In genomic region chr14:30085943-30086342, GRCh38 we compare ENCODE assay signal across 28 cellular contexts.
"Had no signal": no experiment of that assay in that cellular context is flagged by ENCODE, and none has a peak within 500 bp of the region (broad histone marks: within the 10 kb centered on the region; RNA-seq: fewer than 3 reads in every experiment).

No MANE protein-coding gene starts in this region.

- H3K27me3 Mint-ChIP-seq: naive thymus-derived CD8-positive, alpha-beta T cell; stimulated activated memory B cell treated with anti-CD40 and anti-IgM and Interleukin-4, amounts not matched to agents 10 μg/mL and 1 μg/mL and 100 μg/mL, for 72 hours; stimulated activated naive CD8-positive, alpha-beta T cell treated with anti-CD3 and anti-CD28 coated beads, Interleukin-15, amount 100 ng/mL, for 72 hours had no signal

- H3K27ac ChIP-seq: lower lobe of right lung, pancreas, prostate gland, right lobe of liver, testis, thyroid gland, transverse colon, upper lobe of left lung had no signal

- ATAC-seq: lower lobe of right lung; naive thymus-derived CD8-positive, alpha-beta T cell; pancreas; right lobe of liver; stimulated activated memory B cell treated with anti-CD40 and anti-IgM and Interleukin-4, amounts not matched to agents 10 μg/mL and 1 μg/mL and 100 μg/mL, for 72 hours; stimulated activated naive CD8-positive, alpha-beta T cell treated with anti-CD3 and anti-CD28 coated beads, Interleukin-15, amount 100 ng/mL, for 72 hours had no signal

- H3K4me3 ChIP-seq: lower lobe of right lung, pancreas, prostate gland, right lobe of liver, smooth muscle cell, testis, thyroid gland, transverse colon, upper lobe of left lung had no signal

- H3K27ac Mint-ChIP-seq: immature natural killer cell; naive thymus-derived CD8-positive, alpha-beta T cell; nephron; stimulated activated memory B cell treated with anti-CD40 and anti-IgM and Interleukin-4, amounts not matched to agents 10 μg/mL and 1 μg/mL and 100 μg/mL, for 72 hours; stimulated activated naive CD8-positive, alpha-beta T cell treated with anti-CD3 and anti-CD28 coated beads, Interleukin-15, amount 100 ng/mL, for 72 hours had no signal

- FAIRE-seq: islet of Langerhans, kidney, pancreas, urothelium cell line had no signal

- H3K36me3 ChIP-seq: lower lobe of right lung, pancreas, prostate gland, right lobe of liver, thyroid gland, transverse colon, upper lobe of left lung had no signal

- H3K4me1 ChIP-seq: lower lobe of right lung, pancreas, prostate gland, right lobe of liver, testis, thyroid gland, transverse colon, upper lobe of left lung had no signal

- H3K9me3 ChIP-seq: pancreas, prostate gland, right lobe of liver, testis, thyroid gland had no signal

- H3K27me3 ChIP-seq: pancreas, right lobe of liver, testis, thyroid gland, transverse colon, upper lobe of left lung had no signal

- DNase-seq: hypothalamus; immature natural killer cell; kidney; lower lobe of right lung; mammary epithelial cell; mesenchymal stem cell; naive thymus-derived CD8-positive, alpha-beta T cell; nucleus accumbens; retina; right lobe of liver; stimulated activated CD4-positive, alpha-beta T cell treated with anti-CD3 and anti-CD28 coated beads, Interleukin-1b, Interleukin-23, amount 100 ng/mL, for 48 hours; stimulated activated CD4-positive, alpha-beta T cell treated with anti-CD3 and anti-CD28 coated beads, Interleukin-2, amount 100 ng/mL, for 48 hours; stimulated activated CD4-positive, alpha-beta T cell treated with anti-CD3 and anti-CD28 coated beads, Interleukin-4, amount 100 ng/mL, for 4 hours; stimulated activated CD8-positive, alpha-beta memory T cell treated with anti-CD3 and anti-CD28 coated beads, Interleukin-4, amount 100 ng/mL, for 48 hours; stimulated activated naive CD4-positive, alpha-beta T cell treated with Interleukin-2 at 50 U/mL for 16 hours; stimulated activated naive CD8-positive, alpha-beta T cell treated with anti-CD3 and anti-CD28 coated beads, Interleukin-15, amount 100 ng/mL, for 72 hours; testis; thyroid gland; transverse colon; upper lobe of left lung had no signal

- H3K36me3 Mint-ChIP-seq: immature natural killer cell; stimulated activated memory B cell treated with anti-CD40 and anti-IgM and Interleukin-4, amounts not matched to agents 10 μg/mL and 1 μg/mL and 100 μg/mL, for 72 hours had no signal

- H3K4me1 Mint-ChIP-seq: immature natural killer cell; naive thymus-derived CD8-positive, alpha-beta T cell; nephron; stimulated activated memory B cell treated with anti-CD40 and anti-IgM and Interleukin-4, amounts not matched to agents 10 μg/mL and 1 μg/mL and 100 μg/mL, for 72 hours; stimulated activated naive CD8-positive, alpha-beta T cell treated with anti-CD3 and anti-CD28 coated beads, Interleukin-15, amount 100 ng/mL, for 72 hours had no signal

- H3K4me3 Mint-ChIP-seq: immature natural killer cell; naive thymus-derived CD8-positive, alpha-beta T cell; nephron; neural crest cell; stimulated activated memory B cell treated with anti-CD40 and anti-IgM and Interleukin-4, amounts not matched to agents 10 μg/mL and 1 μg/mL and 100 μg/mL, for 72 hours; stimulated activated naive CD8-positive, alpha-beta T cell treated with anti-CD3 and anti-CD28 coated beads, Interleukin-15, amount 100 ng/mL, for 72 hours had no signal
